Comparison of ENCODE assay signal across 20 cellular contexts in the genomic region with DNA sequence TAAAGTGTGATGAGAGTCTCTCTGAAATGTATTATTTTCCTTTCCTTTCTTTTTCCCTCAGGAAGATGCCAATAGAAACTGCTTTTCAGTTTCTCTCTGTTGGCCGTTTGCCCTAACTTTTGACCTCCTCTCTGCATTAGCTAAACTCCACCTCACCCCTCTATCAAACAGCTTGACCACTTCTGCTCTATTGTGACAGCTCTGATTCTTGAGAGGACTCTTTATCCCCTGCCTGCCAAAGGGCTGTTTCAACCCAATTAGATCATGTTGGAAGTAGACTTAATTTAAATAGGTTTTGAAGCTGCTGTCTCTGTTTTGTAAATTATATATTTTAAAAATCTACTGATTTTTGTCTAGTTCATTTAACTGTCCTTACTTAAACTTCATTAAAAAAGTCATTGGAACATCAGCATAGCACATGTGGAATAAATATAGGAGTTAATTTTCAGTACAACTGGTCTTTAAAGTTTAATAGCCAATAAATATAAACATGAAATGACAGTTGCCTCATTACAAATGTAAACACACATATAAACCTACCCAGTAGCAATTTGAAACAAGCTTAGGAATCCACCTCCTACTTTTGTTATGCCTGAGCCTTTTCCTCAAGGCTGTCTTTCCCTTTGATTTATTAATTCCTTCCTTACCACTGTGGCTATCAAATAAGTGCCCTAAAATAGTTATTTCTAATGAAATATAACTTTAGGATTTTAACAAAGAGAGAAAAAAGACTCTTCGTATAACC.
DNase-seq lines count a peak whose midpoint lies in the region; ATAC-seq and TF ChIP-seq lines count a peak whose summit lies in the region.
"Had no signal": no experiment of that assay in that cellular context is flagged by ENCODE, and none has a peak within 500 bp of the region (broad histone marks: within the 10 kb centered on the region; RNA-seq: fewer than 3 reads in every experiment).

No MANE protein-coding gene starts in this region.

- 19 to 24% (median 22%) methylated on average over 2 of the region's 2 CpGs for WGBS in ovary, 3 donors

- H3K36me3 Mint-ChIP-seq in GM23338 (ENCODE audit: low read depth), result no peaks in the 10 kb centered on the region
- no peaks in the 10 kb centered on the region for H3K36me3 Mint-ChIP-seq in activated naive CD8-positive, alpha-beta T cell treated with anti-CD3 and anti-CD28 coated beads for 36 hours
- H3K36me3 Mint-ChIP-seq: CD14-positive monocyte had no signal

- TF ChIP-seq CTCF in GM23338 (conservative IDR thresholded peaks at IDR 0.05; ENCODE audit: low read depth in 2 of 2) (no peak), ovary (IDR thresholded peaks at IDR 0.05) (no peak)

- H3K4me1 ChIP-seq in GM23338 (ENCODE audit: insufficient read depth) (peaks cover 17% of the 10 kb centered on the region), ovary (ENCODE audit: insufficient read depth) (peaks cover 7% of the 10 kb centered on the region)
- H3K4me1 ChIP-seq: A549 had no signal

- H3K36me3 ChIP-seq in GM23338 (ENCODE audit: insufficient read depth) (no peaks in the 10 kb centered on the region), ovary (no peaks in the 10 kb centered on the region)

- no peaks in the 10 kb centered on the region for H3K27me3 Mint-ChIP-seq in GM23338 (ENCODE audit: insufficient read depth, low read depth, poor library complexity)
- H3K27me3 Mint-ChIP-seq in activated naive CD8-positive, alpha-beta T cell treated with anti-CD3 and anti-CD28 coated beads for 36 hours, result no peaks in the 10 kb centered on the region
- H3K27me3 Mint-ChIP-seq: B cell had no signal

- H3K27ac Mint-ChIP-seq in GM23338, result no peak overlapping the region
- H3K27ac Mint-ChIP-seq in activated naive CD8-positive, alpha-beta T cell treated with anti-CD3 and anti-CD28 coated beads for 36 hours, result no peak overlapping the region
- H3K27ac Mint-ChIP-seq: B cell, CD14-positive monocyte had no signal

- no peaks in the 10 kb centered on the region for H3K9me3 Mint-ChIP-seq in GM23338
- no peaks in the 10 kb centered on the region for H3K9me3 Mint-ChIP-seq in activated naive CD8-positive, alpha-beta T cell treated with anti-CD3 and anti-CD28 coated beads for 36 hours

- no peak for TF ChIP-seq EP300 in ovary (IDR thresholded peaks at IDR 0.05)

- no peak overlapping the region for H3K27ac ChIP-seq in GM23338 (ENCODE audit: low read depth)
- no peak overlapping the region for H3K27ac ChIP-seq in ovary
- H3K27ac ChIP-seq: A549, RWPE1 had no signal

- no peaks in the 10 kb centered on the region for H3K27me3 ChIP-seq in GM23338 (ENCODE audit: insufficient read depth)
- H3K27me3 ChIP-seq in ovary, result no peaks in the 10 kb centered on the region

- peaks cover 16% of the 10 kb centered on the region for H3K4me1 Mint-ChIP-seq in GM23338
- H3K4me1 Mint-ChIP-seq in activated naive CD8-positive, alpha-beta T cell treated with anti-CD3 and anti-CD28 coated beads for 36 hours, result peaks cover 2% of the 10 kb centered on the region
- H3K4me1 Mint-ChIP-seq: B cell had no signal

- intact Hi-C loops in ovary (cut with DNase I), result no loop called here

- no peak for TF ChIP-seq POLR2A in ovary (IDR thresholded peaks at IDR 0.05)

- H3F3A ChIP-seq in GM23338 (replicated peaks; ENCODE audit: low read depth), result no peaks in the 10 kb centered on the region

- no peak overlapping the region for H3K4me3 Mint-ChIP-seq in GM23338
- H3K4me3 Mint-ChIP-seq in activated naive CD8-positive, alpha-beta T cell treated with anti-CD3 and anti-CD28 coated beads for 36 hours, result no peak overlapping the region
- H3K4me3 Mint-ChIP-seq: B cell, CD14-positive monocyte had no signal

- H3K4me3 ChIP-seq in GM23338 (no peak overlapping the region), ovary (no peak overlapping the region)
- H3K4me3 ChIP-seq: A549 had no signal

- H3K9me3 ChIP-seq in ovary, result no peaks in the 10 kb centered on the region
- H3K9me3 ChIP-seq: A549 had no signal

- H3K9me2 ChIP-seq in GM23338 (ENCODE audit: insufficient read depth), result no peaks in the 10 kb centered on the region; the same call in 1 of the 2 replicates

- H3K79me2 ChIP-seq in GM23338 (replicated peaks; ENCODE audit: insufficient read depth), result no peaks in the 10 kb centered on the region

- no peak overlapping the region for H2AFZ ChIP-seq in GM23338

- no peaks in the 10 kb centered on the region for H4K20me1 ChIP-seq in GM23338 (replicated peaks; ENCODE audit: insufficient read depth)

- DNase-seq in GM23338 (ENCODE audit: low spot score) (no peak), OCI-M1 (lab: John Stamatoyannopoulos, UW) (peak; percentile 63), iPS-NIHi11 (ENCODE audit: low spot score) (peak; percentile 10), ovary (peak in 3 of 5 donors; percentile 21 to 60 (median 25)), DMS153 treated with DMSO at 0.1 percent for 48 hours (lab: John Stamatoyannopoulos, UW; ENCODE audit: unreplicated experiment) (no peak)
- no peak for DNase-seq in activated naive CD8-positive, alpha-beta T cell treated with anti-CD3 and anti-CD28 coated beads for 36 hours
- DNase-seq: DMS53, Kasumi-1, MM.1S, NCI-H1048, NCI-H1417 treated with DMSO at 0.1 percent for 48 hours, NCI-H187, NCI-H446, NCI-H526, SHP77 treated with DMSO at 0.1 percent for 48 hours had no signal

- no peak overlapping the region for H3K4me2 ChIP-seq in GM23338
- H3K4me2 ChIP-seq: A549 had no signal

- peak; percentile 53 for ATAC-seq in GM23338
- no peak for ATAC-seq in HG03095 (IDR thresholded peaks at IDR 0.05; ENCODE audit: unreplicated experiment)
- ATAC-seq: A549 had no signal

TF ChIP-seq in GM23338, 12 proteins besides CTCF, POLR2A, EP300 and RAD21 (continues in another document):
- TF ChIP-seq EZH2phosphoT487 (IDR thresholded peaks at IDR 0.05; ENCODE audit: unreplicated experiment) (no peak), EZH2 (IDR thresholded peaks at IDR 0.05; ENCODE audit: low read depth, unreplicated experiment) (no peak), POLR2AphosphoS5 (IDR thresholded peaks at IDR 0.05; ENCODE audit: low read depth) (no peak), JUNB (IDR thresholded peaks at IDR 0.05; ENCODE audit: unreplicated experiment) (no peak), NANOG (IDR thresholded peaks at IDR 0.05; ENCODE audit: borderline replicate concordance) (no peak), ZNF114 (CRISPR knock-in tag; IDR thresholded peaks at IDR 0.05) (no peak), ZNF331 (CRISPR knock-in tag; IDR thresholded peaks at IDR 0.05; ENCODE audit: low read depth) (no peak)
- TF ChIP-seq, protein P1, sequence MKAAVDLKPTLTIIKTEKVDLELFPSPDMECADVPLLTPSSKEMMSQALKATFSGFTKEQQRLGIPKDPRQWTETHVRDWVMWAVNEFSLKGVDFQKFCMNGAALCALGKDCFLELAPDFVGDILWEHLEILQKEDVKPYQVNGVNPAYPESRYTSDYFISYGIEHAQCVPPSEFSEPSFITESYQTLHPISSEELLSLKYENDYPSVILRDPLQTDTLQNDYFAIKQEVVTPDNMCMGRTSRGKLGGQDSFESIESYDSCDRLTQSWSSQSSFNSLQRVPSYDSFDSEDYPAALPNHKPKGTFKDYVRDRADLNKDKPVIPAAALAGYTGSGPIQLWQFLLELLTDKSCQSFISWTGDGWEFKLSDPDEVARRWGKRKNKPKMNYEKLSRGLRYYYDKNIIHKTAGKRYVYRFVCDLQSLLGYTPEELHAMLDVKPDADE (IDR thresholded peaks at IDR 0.05), result no peak

Comparison
In these comparisons a context has a peak if more than half of its experiments do, and no peak if none do; other contexts are left out.
1. DNase-seq: peak in OCI-M1 (single experiment), iPS-NIHi11 (single experiment) and ovary (3 of 5); none in GM23338 (single experiment), activated naive CD8-positive, alpha-beta T cell treated with anti-CD3 and anti-CD28 coated beads for 36 hours (single experiment) and DMS153 treated with DMSO at 0.1 percent for 48 hours (single experiment).